ENCODE assay signal across 22 cellular contexts in the genomic region with DNA sequence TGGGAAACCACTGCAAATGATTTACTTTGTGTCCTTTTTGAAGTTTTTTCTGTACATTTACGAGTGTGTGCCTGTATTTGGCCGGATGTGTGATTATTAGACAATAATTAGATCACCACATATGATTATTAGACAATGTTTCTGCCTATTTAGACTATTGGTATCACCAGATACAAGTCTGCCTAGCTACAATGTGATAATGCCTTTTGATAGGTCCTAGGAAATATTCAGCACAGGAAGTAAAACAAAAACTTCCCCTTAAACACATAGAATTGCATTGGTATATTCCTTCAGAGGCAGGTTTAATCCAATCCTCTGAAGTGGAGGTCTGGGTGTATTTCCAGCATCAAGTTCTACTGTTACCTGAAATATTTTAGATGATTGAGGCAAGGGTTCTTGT.
DNase-seq lines count a peak whose midpoint lies in the region; ATAC-seq and TF ChIP-seq lines count a peak whose summit lies in the region.
"Had no signal": no experiment of that assay in that cellular context is flagged by ENCODE, and none has a peak within 500 bp of the region (broad histone marks: within the 10 kb centered on the region; RNA-seq: fewer than 3 reads in every experiment).

No MANE protein-coding gene starts in this region.

- CTCF ChIA-PET in A673 (lab: Charles Lee) (no interaction called here), OCI-LY7 (lab: Charles Lee; ENCODE audit: unreplicated experiment) (no interaction called here)

- H3K79me2 ChIP-seq in OCI-LY7 (ENCODE audit: insufficient read depth, low read depth, low read length), result no peaks in the 10 kb centered on the region
- H3K79me2 ChIP-seq: hepatocyte had no signal

- BruUV-seq in A673 (replicated peaks; lab: Mats Ljungman, UMichigan), result no TSS peak
- BruUV-seq in OCI-LY7 (replicated peaks; lab: Mats Ljungman, UMichigan), result no TSS peak

- DNase-seq in A673 (ENCODE audit: low spot score) (no peak), OCI-LY7 (ENCODE audit: low spot score) (peak; percentile 34), lower lobe of right lung (no peak), NCI-H1105 treated with DMSO at 0.1 percent for 48 hours (lab: John Stamatoyannopoulos, UW) (no peak)
- DNase-seq: activated CD8-positive, alpha-beta T cell treated with anti-CD3 and anti-CD28 coated beads for 36 hours; activated gamma-delta T cell treated with Interleukin-2 at 50 U/mL for 16 hours; body of pancreas; effector memory CD4-positive, alpha-beta T cell; foreskin keratinocyte; GOT3; immature natural killer cell; NCI-H146; NCI-H774 had no signal

- H3K9me2 ChIP-seq in OCI-LY7 (ENCODE audit: insufficient read depth, low read length), result no peaks in the 10 kb centered on the region

- TF ChIP-seq CTCF in A673 (conservative IDR thresholded peaks at IDR 0.05; ENCODE audit: low read depth, low read length) (no peak), OCI-LY7 (conservative IDR thresholded peaks at IDR 0.05; ENCODE audit: low read length) (no peak), lower lobe of right lung (IDR thresholded peaks at IDR 0.05) (no peak)

- no peaks in the 10 kb centered on the region for H4K20me1 ChIP-seq in OCI-LY7 (ENCODE audit: insufficient read depth, low read length)

- H3K4me3 ChIP-seq in A673 (ENCODE audit: low read depth, low read length, poor library complexity, severe bottlenecking) (no peak overlapping the region), OCI-LY7 (ENCODE audit: low read depth, low read length, poor library complexity, severe bottlenecking) (no peak overlapping the region), lower lobe of right lung (no peak overlapping the region)
- H3K4me3 ChIP-seq: body of pancreas, hepatocyte, neural progenitor cell, prostate gland had no signal

- H3K4me1 ChIP-seq in A673 (ENCODE audit: insufficient read depth, low read length, poor library complexity, severe bottlenecking), result peaks cover 54% of the 10 kb centered on the region
- peaks cover 63% of the 10 kb centered on the region for H3K4me1 ChIP-seq in OCI-LY7 (ENCODE audit: insufficient read depth, low read length, poor library complexity, severe bottlenecking)
- peaks cover 25% of the 10 kb centered on the region for H3K4me1 ChIP-seq in lower lobe of right lung
- H3K4me1 ChIP-seq: foreskin keratinocyte, prostate gland had no signal

- no peaks in the 10 kb centered on the region for H3K27me3 ChIP-seq in A673 (replicated peaks; ENCODE audit: insufficient read depth, low read depth, low read length, poor library complexity)
- no peaks in the 10 kb centered on the region for H3K27me3 ChIP-seq in lower lobe of right lung (ENCODE audit: low read depth)
- H3K27me3 ChIP-seq: body of pancreas, hepatocyte, neural progenitor cell had no signal

- peak overlapping the region; percentile 55 for H2AFZ ChIP-seq in OCI-LY7 (ENCODE audit: low read length)
- H2AFZ ChIP-seq: hepatocyte, neural progenitor cell had no signal

- intact Hi-C loops in A673 (cut with micrococcal nuclease; ENCODE audit: unreplicated experiment), result no loop called here
- intact Hi-C loops in OCI-LY7 (cut with micrococcal nuclease; ENCODE audit: unreplicated experiment), result no loop called here
- intact Hi-C loops in lower lobe of right lung (cut with DNase I), result no loop called here

- ATAC-seq in GM19043 (IDR thresholded peaks at IDR 0.05; ENCODE audit: low read depth, unreplicated experiment) (peak; percentile 43), lower lobe of right lung (peak; percentile 61 to 64), HG03565 (IDR thresholded peaks at IDR 0.05; ENCODE audit: unreplicated experiment) (no peak), HG02763 (IDR thresholded peaks at IDR 0.05; ENCODE audit: unreplicated experiment) (no peak), HG03442 (IDR thresholded peaks at IDR 0.05; ENCODE audit: unreplicated experiment) (no peak)
- ATAC-seq: activated CD4-positive, CD25-positive, alpha-beta regulatory T cell treated with anti-CD3 and anti-CD28 coated beads, Interleukin-2, amount 50 U/mL, for 24 hours; activated CD8-positive, alpha-beta T cell treated with anti-CD3 and anti-CD28 coated beads for 36 hours; body of pancreas; foreskin keratinocyte; left lobe of liver had no signal

- no peaks in the 10 kb centered on the region for H3K9me3 ChIP-seq in A673 (ENCODE audit: low read depth, low read length, poor library complexity, severe bottlenecking)
- H3K9me3 ChIP-seq in OCI-LY7 (ENCODE audit: low read length), result no peaks in the 10 kb centered on the region
- no peaks in the 10 kb centered on the region for H3K9me3 ChIP-seq in lower lobe of right lung
- H3K9me3 ChIP-seq: body of pancreas, prostate gland had no signal

- peak overlapping the region; percentile 21; the same call in 1 of the 2 replicates for H3K4me2 ChIP-seq in OCI-LY7 (ENCODE audit: low read length)
- H3K4me2 ChIP-seq: hepatocyte, neural progenitor cell had no signal

- H3K36me3 ChIP-seq in A673 (ENCODE audit: insufficient read depth, low read length, poor library complexity, severe bottlenecking) (peaks cover 42% of the 10 kb centered on the region), OCI-LY7 (ENCODE audit: insufficient read depth, low read length) (no peaks in the 10 kb centered on the region), lower lobe of right lung (no peaks in the 10 kb centered on the region)
- H3K36me3 ChIP-seq: neural progenitor cell, prostate gland had no signal

- POLR2A ChIA-PET in A673 (lab: Charles Lee; ENCODE audit: low non-redundant PET), result interaction anchor here (0.6 kb wide), 1 partner anchor 807 kb away, joined by 3 read pairs; no protein-coding TSS in a partner anchor
- POLR2A ChIA-PET in OCI-LY7 (lab: Charles Lee), result interaction anchor here (0.6 to 1.9 kb wide), 3 partner anchors 10 to 190 kb away, joined by 3 to 6 read pairs (median 4); no protein-coding TSS in a partner anchor

- H3K27ac ChIP-seq in A673 (ENCODE audit: low read depth, low read length, poor library complexity, severe bottlenecking) (peak overlapping the region; percentile 13), OCI-LY7 (ENCODE audit: low read depth, low read length, poor library complexity, severe bottlenecking) (no peak overlapping the region), lower lobe of right lung (no peak overlapping the region)
- H3K27ac ChIP-seq: body of pancreas, foreskin keratinocyte, neural progenitor cell, prostate gland had no signal

Comparison
In these comparisons a context has a peak if more than half of its experiments do, and no peak if none do; other contexts are left out.
1. ATAC-seq: peak in GM19043 (single experiment) and lower lobe of right lung (2 of 2); none in HG03565 (single experiment), HG02763 (single experiment) and HG03442 (single experiment).